ENCODE assay signal across 1 cellular context in genomic region chr3:10459954-10460754, GRCh38.
TF ChIP-seq lines count a peak whose summit lies in the region.

No MANE protein-coding gene starts in this region.

TF ChIP-seq in K562, 482 proteins besides CTCF, POLR2A, EP300 and RAD21 (continued from another document):
- TF ChIP-seq ZHX1 (conservative IDR thresholded peaks at IDR 0.05; ENCODE audit: low read length) (no peak), TFE3 (CRISPR knock-in tag; IDR thresholded peaks at IDR 0.05) (no peak)
TF ChIP-seq in K562: peak in this region for 145.
